In the genomic region with DNA sequence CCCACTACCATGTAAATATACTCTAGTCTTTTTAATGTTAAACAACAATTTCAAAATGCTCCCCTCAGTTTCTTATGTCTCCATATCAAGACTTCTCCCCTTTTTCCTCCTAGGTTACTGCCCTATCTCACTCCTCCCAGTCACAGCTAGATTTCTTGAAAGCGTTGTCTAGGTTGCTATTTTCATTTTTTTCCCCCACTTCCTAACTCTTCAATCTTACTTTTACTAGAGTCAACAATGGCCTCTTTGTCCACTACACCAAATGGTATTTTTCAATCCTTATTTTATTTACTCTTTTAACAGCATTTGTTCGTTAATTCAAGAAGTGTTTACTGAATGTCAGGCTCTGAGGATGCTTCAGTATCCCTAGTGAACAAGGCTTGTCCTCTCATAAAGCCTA, we compare ENCODE assay signal across 6 cellular contexts.
"Had no signal": no experiment of that assay in that cellular context is flagged by ENCODE, and none has a peak within 500 bp of the region (broad histone marks: within the 10 kb centered on the region; RNA-seq: fewer than 3 reads in every experiment).

No MANE protein-coding gene starts in this region.

- DNase-seq: GM23248, GOT3, H7, H9, HCEC 1CT, HFFc6 had no signal
